Comparison of ENCODE assay signal across 1 cellular context in genomic region chr4:156672924-156673323, GRCh38.
TF ChIP-seq lines count a peak whose summit lies in the region.

No MANE protein-coding gene starts in this region.

TF ChIP-seq in HCT116, 20 proteins besides CTCF, POLR2A, EP300 and RAD21 (continued from another document):
- no peak for TF ChIP-seq SIN3A (IDR thresholded peaks at IDR 0.05; ENCODE audit: low read depth)
